8 cellular contexts compared by ENCODE assay signal in genomic region chr14:57692671-57693070, GRCh38.
DNase-seq lines count a peak whose midpoint lies in the region; ATAC-seq and TF ChIP-seq lines count a peak whose summit lies in the region.

No MANE protein-coding gene starts in this region.

- peak; percentile 23 for DNase-seq in AG08396 (ENCODE audit: low spot score)
- no peak for DNase-seq in H9
- peak; percentile 23 for DNase-seq in OCI-LY7 (ENCODE audit: low spot score)
- DNase-seq in foreskin fibroblast = peak; percentile 7 to 58
- no peak for DNase-seq in stimulated activated naive CD4-positive, alpha-beta T cell treated with Interleukin-2 at 50 U/mL for 16 hours (lab: John Stamatoyannopoulos, UW)
- no peak for DNase-seq in middle frontal gyrus (ENCODE audit: extremely low spot score, low spot score)
- no peak for DNase-seq in stimulated activated naive CD8-positive, alpha-beta T cell treated with anti-CD3 and anti-CD28 coated beads, Interleukin-15, amount 100 ng/mL, for 72 hours
- no peak for DNase-seq in CD8-positive, alpha-beta T cell

- no peak overlapping the region for H2BK20ac ChIP-seq in H9 (ENCODE audit: low read depth, low read length, poor library complexity, severe bottlenecking)

- H2BK5ac ChIP-seq in H9 (ENCODE audit: insufficient read length, low read length) = no peak overlapping the region

- TF ChIP-seq CTCF in H9 (conservative IDR thresholded peaks at IDR 0.05) = peak; percentile 69
- peak; percentile 79 for TF ChIP-seq CTCF in OCI-LY7 (conservative IDR thresholded peaks at IDR 0.05; ENCODE audit: low read length)
- TF ChIP-seq CTCF in foreskin fibroblast (IDR thresholded peaks at IDR 0.05; ENCODE audit: low read depth, low read length) = peak; percentile 54
- TF ChIP-seq CTCF in CD8-positive, alpha-beta T cell (IDR thresholded peaks at IDR 0.05) = no peak

- peaks cover 20 to 21% of the 10 kb centered on the region in 2 experiments for H3K9me3 Mint-ChIP-seq in H9
- H3K9me3 Mint-ChIP-seq in stimulated activated naive CD8-positive, alpha-beta T cell treated with anti-CD3 and anti-CD28 coated beads, Interleukin-15, amount 100 ng/mL, for 72 hours = peaks cover 0 to 4% of the 10 kb centered on the region in 2 donors
- H3K9me3 Mint-ChIP-seq in CD8-positive, alpha-beta T cell = peaks cover 4% of the 10 kb centered on the region

- no peak overlapping the region for H4K5ac ChIP-seq in H9 (ENCODE audit: insufficient read length, low read depth, low read length)

- no peak overlapping the region for H4K8ac ChIP-seq in H9 (replicated peaks; ENCODE audit: insufficient read length, low read depth, low read length)

- H3K4me2 ChIP-seq in H9 (ENCODE audit: insufficient read depth, insufficient read length, low read length) = no peak overlapping the region
- H3K4me2 ChIP-seq in OCI-LY7 (ENCODE audit: low read length) = no peak overlapping the region

- no peak overlapping the region for H3K4ac ChIP-seq in H9 (ENCODE audit: low read depth, low read length)

- no peaks in the 10 kb centered on the region for H3K27me3 Mint-ChIP-seq in H9 (ENCODE audit: low read depth)
- no peaks in the 10 kb centered on the region for H3K27me3 Mint-ChIP-seq in stimulated activated naive CD8-positive, alpha-beta T cell treated with anti-CD3 and anti-CD28 coated beads, Interleukin-15, amount 100 ng/mL, for 72 hours
- H3K27me3 Mint-ChIP-seq in CD8-positive, alpha-beta T cell (ENCODE audit: low read depth) = no peaks in the 10 kb centered on the region

- H3K4me3 ChIP-seq in OCI-LY7 (ENCODE audit: low read depth, low read length, poor library complexity, severe bottlenecking) (no peak overlapping the region), foreskin fibroblast (ENCODE audit: low read depth in 1 of 2, low read length in 2 of 2) (no peak overlapping the region)
- H3K4me3 ChIP-seq in CD8-positive, alpha-beta T cell (ENCODE audit: low read depth, low read length) = no peak overlapping the region

- H4K91ac ChIP-seq in H9 (ENCODE audit: insufficient read length, low read depth, low read length) = no peak overlapping the region

- POLR2A ChIA-PET in OCI-LY7 (lab: Charles Lee) = interaction anchor here (0.7 kb wide), 1 partner anchor 688 kb away, joined by 3 read pairs; no protein-coding TSS in a partner anchor
- POLR2A ChIA-PET in CD8-positive, alpha-beta T cell (lab: Charles Lee) = no interaction called here

- no peak overlapping the region for H3K27ac ChIP-seq in H9 (ENCODE audit: insufficient read length, low read depth, low read length)
- no peak overlapping the region for H3K27ac ChIP-seq in OCI-LY7 (ENCODE audit: low read depth, low read length, poor library complexity, severe bottlenecking)
- no peak overlapping the region for H3K27ac ChIP-seq in CD8-positive, alpha-beta T cell (ENCODE audit: low read depth, low read length)

- BruUV-seq in OCI-LY7 (replicated peaks; lab: Mats Ljungman, UMichigan) = no TSS peak

- no peak overlapping the region for H3K23ac ChIP-seq in H9 (ENCODE audit: insufficient read length, low read depth, low read length)

- peaks cover 2 to 11% (median 10%) of the 10 kb centered on the region in 3 experiments; a peak in 5 of 7 replicates for H3K36me3 Mint-ChIP-seq in H9 (ENCODE audit: insufficient read depth in 1 of 3, low read depth in 3 of 3)
- no peaks in the 10 kb centered on the region for H3K36me3 Mint-ChIP-seq in CD8-positive, alpha-beta T cell

- intact Hi-C loops in OCI-LY7 (cut with micrococcal nuclease; ENCODE audit: unreplicated experiment) = no loop called here
- intact Hi-C loops in CD8-positive, alpha-beta T cell (cut with DNase I, micrococcal nuclease) = no loop called here

- H3K79me1 ChIP-seq in H9 (ENCODE audit: insufficient read depth, low read depth, low read length, poor library complexity, severe bottlenecking) = no peaks in the 10 kb centered on the region

- H2AFZ ChIP-seq in H9 (ENCODE audit: low read length) = no peak overlapping the region
- H2AFZ ChIP-seq in OCI-LY7 (ENCODE audit: low read length) = no peak overlapping the region

- H3K4me1 Mint-ChIP-seq in H9 = peaks cover 4% of the 10 kb centered on the region in 2 experiments
- no peaks in the 10 kb centered on the region for H3K4me1 Mint-ChIP-seq in stimulated activated naive CD8-positive, alpha-beta T cell treated with anti-CD3 and anti-CD28 coated beads, Interleukin-15, amount 100 ng/mL, for 72 hours
- no peaks in the 10 kb centered on the region for H3K4me1 Mint-ChIP-seq in CD8-positive, alpha-beta T cell (ENCODE audit: low read depth)

- H3K18ac ChIP-seq in H9 (ENCODE audit: insufficient read length, low read depth, low read length) = no peak overlapping the region

- H2BK15ac ChIP-seq in H9 (ENCODE audit: low read depth, low read length) = no peak overlapping the region

- H3K27me3 ChIP-seq in H9 (ENCODE audit: insufficient read depth, low read length) = no peaks in the 10 kb centered on the region
- H3K27me3 ChIP-seq in CD8-positive, alpha-beta T cell (ENCODE audit: insufficient read depth, low read length) = no peaks in the 10 kb centered on the region

- no peak overlapping the region for H3K14ac ChIP-seq in H9 (ENCODE audit: insufficient read depth, low read length)

- H3K27ac Mint-ChIP-seq in H9 = no peak overlapping the region
- no peak overlapping the region for H3K27ac Mint-ChIP-seq in stimulated activated naive CD8-positive, alpha-beta T cell treated with anti-CD3 and anti-CD28 coated beads, Interleukin-15, amount 100 ng/mL, for 72 hours
- no peak overlapping the region for H3K27ac Mint-ChIP-seq in CD8-positive, alpha-beta T cell

- no peaks in the 10 kb centered on the region for H3K9me2 ChIP-seq in OCI-LY7 (ENCODE audit: insufficient read depth, low read length)

- H3K79me2 ChIP-seq in H9 (ENCODE audit: insufficient read depth, low read length) (no peaks in the 10 kb centered on the region), OCI-LY7 (ENCODE audit: insufficient read depth, low read depth, low read length) (no peaks in the 10 kb centered on the region)

- no peaks in the 10 kb centered on the region for H3K4me1 ChIP-seq in H9 (ENCODE audit: insufficient read depth, low read length)
- no peaks in the 10 kb centered on the region for H3K4me1 ChIP-seq in OCI-LY7 (ENCODE audit: insufficient read depth, low read length, poor library complexity, severe bottlenecking)
- no peaks in the 10 kb centered on the region for H3K4me1 ChIP-seq in CD8-positive, alpha-beta T cell (ENCODE audit: insufficient read depth, low read length)

- H2BK12ac ChIP-seq in H9 (ENCODE audit: insufficient read length, low read depth, low read length) = no peak overlapping the region

- H3K23me2 ChIP-seq in H9 (ENCODE audit: insufficient read length, low read depth, low read length, poor library complexity, severe bottlenecking) = no peaks in the 10 kb centered on the region

- ATAC-seq in stimulated activated naive CD8-positive, alpha-beta T cell treated with anti-CD3 and anti-CD28 coated beads, Interleukin-15, amount 100 ng/mL, for 72 hours = no peak
- no peak for ATAC-seq in CD8-positive, alpha-beta T cell

- no peak overlapping the region for H3T11ph ChIP-seq in H9 (ENCODE audit: low read length)

- no peak overlapping the region for H2AK5ac ChIP-seq in H9 (ENCODE audit: insufficient read length, low read length)

- H3K4me3 Mint-ChIP-seq in H9 = no peak overlapping the region
- no peak overlapping the region for H3K4me3 Mint-ChIP-seq in stimulated activated naive CD8-positive, alpha-beta T cell treated with anti-CD3 and anti-CD28 coated beads, Interleukin-15, amount 100 ng/mL, for 72 hours
- H3K4me3 Mint-ChIP-seq in CD8-positive, alpha-beta T cell = no peak overlapping the region

- H3K9me3 ChIP-seq in H9 (ENCODE audit: control insufficient read depth, low read depth, low read length) (no peaks in the 10 kb centered on the region), OCI-LY7 (ENCODE audit: low read length) (no peaks in the 10 kb centered on the region)
- H3K9me3 ChIP-seq in CD8-positive, alpha-beta T cell (ENCODE audit: low read length) = no peaks in the 10 kb centered on the region

- CTCF ChIA-PET in OCI-LY7 (lab: Charles Lee; ENCODE audit: unreplicated experiment) = interaction anchor here (0.6 to 1.1 kb wide), 2 partner anchors 8 to 177 kb away, joined by 3 read pairs; no protein-coding TSS in a partner anchor
- CTCF ChIA-PET in CD8-positive, alpha-beta T cell (lab: Charles Lee) = no interaction called here

- no peak overlapping the region for H3K56ac ChIP-seq in H9 (ENCODE audit: insufficient read length, low read depth, low read length)

- no peaks in the 10 kb centered on the region for H3K36me3 ChIP-seq in OCI-LY7 (ENCODE audit: insufficient read depth, low read length)
- H3K36me3 ChIP-seq in CD8-positive, alpha-beta T cell (ENCODE audit: insufficient read depth, low read length) = no peaks in the 10 kb centered on the region

- H4K20me1 ChIP-seq in H9 (ENCODE audit: control insufficient read depth, insufficient read depth, insufficient read length) (no peaks in the 10 kb centered on the region), OCI-LY7 (ENCODE audit: insufficient read depth, low read length) (no peaks in the 10 kb centered on the region)

- no peak overlapping the region for H2BK120ac ChIP-seq in H9 (ENCODE audit: low read depth, low read length, poor library complexity, severe bottlenecking)

- H3K9ac ChIP-seq in H9 (ENCODE audit: extremely low read depth, insufficient read length, low read length) = no peak overlapping the region

Comparison
In these comparisons a context has a peak if more than half of its experiments do, and no peak if none do; other contexts are left out.
1. DNase-seq: peak in AG08396 (single experiment), OCI-LY7 (single experiment) and foreskin fibroblast (2 of 2); none in H9 (single experiment), stimulated activated naive CD4-positive, alpha-beta T cell treated with Interleukin-2 at 50 U/mL for 16 hours (single experiment), middle frontal gyrus (single experiment), stimulated activated naive CD8-positive, alpha-beta T cell treated with anti-CD3 and anti-CD28 coated beads, Interleukin-15, amount 100 ng/mL, for 72 hours (0 of 2) and CD8-positive, alpha-beta T cell (0 of 7).